Comparison of ENCODE assay signal across 25 cellular contexts in the genomic region with DNA sequence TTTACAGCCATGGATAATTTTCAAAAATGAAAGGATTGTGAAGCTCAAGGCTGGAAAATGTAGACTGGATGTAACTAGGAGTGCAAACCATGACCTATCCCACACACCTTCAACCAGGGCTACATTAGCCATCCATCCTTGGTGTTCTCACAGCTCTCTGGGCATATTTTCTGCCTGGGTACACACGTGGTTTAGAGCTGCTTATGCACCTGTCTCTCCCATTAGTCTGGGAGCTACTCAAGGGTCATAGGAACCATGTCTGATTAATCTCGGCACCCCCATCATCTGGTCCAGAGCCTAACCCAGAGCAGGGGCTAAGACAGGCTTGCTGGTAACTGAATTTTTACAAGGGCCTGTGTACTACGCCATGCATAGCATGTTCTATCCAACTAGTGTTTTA. TPM values are rescaled to one million over a fixed set of nuclear protein-coding genes. Genes with fewer than 3 reads are reported as not detected.
A peak's percentile ranks its signal among the peaks of the same experiment; 100 is the strongest.
DNase-seq lines count a peak whose midpoint lies in the region; ATAC-seq, FAIRE-seq and TF ChIP-seq lines count a peak whose summit lies in the region.
"Had no signal": no experiment of that assay in that cellular context is flagged by ENCODE, and none has a peak within 500 bp of the region (broad histone marks: within the 10 kb centered on the region; RNA-seq: fewer than 3 reads in every experiment).

No MANE protein-coding gene starts in this region.

- ATAC-seq in stimulated activated effector memory CD8-positive, alpha-beta T cell treated with anti-CD3 and anti-CD28 coated beads, Interleukin-12 subunit alpha, Interleukin-12 subunit beta, amount 100 ng/mL, for 72 hours, result no peak
- no peak for ATAC-seq in GM21529 (IDR thresholded peaks at IDR 0.05; ENCODE audit: unreplicated experiment)
- ATAC-seq in HG03571 (IDR thresholded peaks at IDR 0.05; ENCODE audit: unreplicated experiment), result no peak
- ATAC-seq: WTC11 had no signal

- H3K4me3 Mint-ChIP-seq in HFFc6 (no peak overlapping the region; the same call in 1 of the 2 replicates), astrocyte (ENCODE audit: unreplicated experiment) (peak overlapping the region; percentile 27)
- no peak overlapping the region for H3K4me3 Mint-ChIP-seq in stimulated activated effector memory CD8-positive, alpha-beta T cell treated with anti-CD3 and anti-CD28 coated beads, Interleukin-12 subunit alpha, Interleukin-12 subunit beta, amount 100 ng/mL, for 72 hours
- H3K4me3 Mint-ChIP-seq: activated CD4-positive, alpha-beta memory T cell treated with anti-CD3 and anti-CD28 coated beads, Interleukin-2, amount 10 ng/mL, durations not matched to agents 7 days and 5 days; activated naive CD4-positive, alpha-beta T cell treated with anti-CD3 and anti-CD28 coated beads, Interleukin-2, amount 50 U/mL, for 24 hours; B cell; WTC11 had no signal

- peaks cover 16% of the 10 kb centered on the region for H3K36me3 Mint-ChIP-seq in HFFc6 (ENCODE audit: low read depth)
- peaks cover 5% of the 10 kb centered on the region for H3K36me3 Mint-ChIP-seq in astrocyte (ENCODE audit: low read depth, unreplicated experiment)
- peaks cover 16% of the 10 kb centered on the region for H3K36me3 Mint-ChIP-seq in stimulated activated effector memory CD8-positive, alpha-beta T cell treated with anti-CD3 and anti-CD28 coated beads, Interleukin-12 subunit alpha, Interleukin-12 subunit beta, amount 100 ng/mL, for 72 hours

- FAIRE-seq in astrocyte (lab: Jason Lieb, UNC), result no peak

- peak overlapping the region; percentile 97 for H3K27ac ChIP-seq in astrocyte (ENCODE audit: low read depth, low read length)
- H3K27ac ChIP-seq: ascending aorta, neutrophil, thoracic aorta had no signal

- peak overlapping the region; percentile 80 for H3K9ac ChIP-seq in astrocyte (ENCODE audit: low read length)

- peaks cover 78% of the 10 kb centered on the region for H3K4me1 Mint-ChIP-seq in HFFc6 (ENCODE audit: low read depth)
- H3K4me1 Mint-ChIP-seq in astrocyte (ENCODE audit: low read depth, unreplicated experiment), result peaks cover 68% of the 10 kb centered on the region
- peaks cover 42% of the 10 kb centered on the region for H3K4me1 Mint-ChIP-seq in stimulated activated effector memory CD8-positive, alpha-beta T cell treated with anti-CD3 and anti-CD28 coated beads, Interleukin-12 subunit alpha, Interleukin-12 subunit beta, amount 100 ng/mL, for 72 hours
- H3K4me1 Mint-ChIP-seq: B cell had no signal

- peaks cover 5% of the 10 kb centered on the region for H3K79me2 ChIP-seq in astrocyte (ENCODE audit: insufficient read depth, low read length)

- no peaks in the 10 kb centered on the region; the same call in none of the 2 replicates for H3K27me3 Mint-ChIP-seq in HFFc6 (ENCODE audit: insufficient read depth)
- H3K27me3 Mint-ChIP-seq in astrocyte (ENCODE audit: low read depth, unreplicated experiment), result no peaks in the 10 kb centered on the region
- H3K27me3 Mint-ChIP-seq: activated CD4-positive, alpha-beta memory T cell treated with anti-CD3 and anti-CD28 coated beads, Interleukin-2, amount 10 ng/mL, durations not matched to agents 7 days and 5 days; activated naive CD4-positive, alpha-beta T cell treated with anti-CD3 and anti-CD28 coated beads, Interleukin-2, amount 50 U/mL, for 24 hours; B cell had no signal

- H3K27me3 ChIP-seq in astrocyte (ENCODE audit: insufficient read depth, low read length), result no peaks in the 10 kb centered on the region
- H3K27me3 ChIP-seq: ascending aorta, neutrophil, SJSA1 had no signal

- no peak overlapping the region for H3K4me3 ChIP-seq in astrocyte (ENCODE audit: insufficient read depth, low read depth, low read length)
- H3K4me3 ChIP-seq: ascending aorta, SJSA1, thoracic aorta had no signal

- no peak overlapping the region for H2AFZ ChIP-seq in astrocyte (ENCODE audit: low read depth, low read length)

- H3K9me3 Mint-ChIP-seq in HFFc6 (no peaks in the 10 kb centered on the region), astrocyte (ENCODE audit: unreplicated experiment) (no peaks in the 10 kb centered on the region)
- no peaks in the 10 kb centered on the region for H3K9me3 Mint-ChIP-seq in stimulated activated effector memory CD8-positive, alpha-beta T cell treated with anti-CD3 and anti-CD28 coated beads, Interleukin-12 subunit alpha, Interleukin-12 subunit beta, amount 100 ng/mL, for 72 hours
- H3K9me3 Mint-ChIP-seq: activated CD4-positive, alpha-beta memory T cell treated with anti-CD3 and anti-CD28 coated beads, Interleukin-2, amount 10 ng/mL, durations not matched to agents 7 days and 5 days; activated naive CD4-positive, alpha-beta T cell treated with anti-CD3 and anti-CD28 coated beads, Interleukin-2, amount 50 U/mL, for 24 hours; WTC11 had no signal

- H3K27ac Mint-ChIP-seq in HFFc6 (peak overlapping the region; percentile 89), astrocyte (ENCODE audit: unreplicated experiment) (peak overlapping the region; percentile 96)
- H3K27ac Mint-ChIP-seq in stimulated activated effector memory CD8-positive, alpha-beta T cell treated with anti-CD3 and anti-CD28 coated beads, Interleukin-12 subunit alpha, Interleukin-12 subunit beta, amount 100 ng/mL, for 72 hours, result peak overlapping the region; percentile 83
- H3K27ac Mint-ChIP-seq: activated CD4-positive, alpha-beta memory T cell treated with anti-CD3 and anti-CD28 coated beads, Interleukin-2, amount 10 ng/mL, durations not matched to agents 7 days and 5 days; activated naive CD4-positive, alpha-beta T cell treated with anti-CD3 and anti-CD28 coated beads, Interleukin-2, amount 50 U/mL, for 24 hours; B cell had no signal

- no peaks in the 10 kb centered on the region for H3K9me3 ChIP-seq in astrocyte (ENCODE audit: insufficient read depth, low read depth, low read length)
- H3K9me3 ChIP-seq: ascending aorta, neutrophil, SJSA1, thoracic aorta had no signal

- peak overlapping the region; percentile 75 for H3K4me2 ChIP-seq in astrocyte (ENCODE audit: low read length)

- DNase-seq in HFFc6, result no peak
- DNase-seq in astrocyte (ENCODE audit: low read depth), result no peak
- DNase-seq in kidney glomerular epithelial cell (lab: John Stamatoyannopoulos, UW), result peak; percentile 31
- no peak for DNase-seq in stimulated activated effector memory CD8-positive, alpha-beta T cell treated with anti-CD3 and anti-CD28 coated beads, Interleukin-12 subunit alpha, Interleukin-12 subunit beta, amount 100 ng/mL, for 72 hours (ENCODE audit: low spot score in 2 of 2)
- no peak for DNase-seq in T-helper 1 cell
- DNase-seq: activated CD4-positive, alpha-beta memory T cell treated with anti-CD3 and anti-CD28 coated beads, Interleukin-2, amount 10 ng/mL, durations not matched to agents 7 days and 5 days; activated T-cell treated with anti-CD3 and anti-CD28 coated beads, Interleukin-2, amount 50 U/mL, for 1 hour; COR-L47; midbrain; NCI-H1092; NCI-H2029 treated with DMSO at 0.1 percent for 48 hours; NCI-H524 treated with DMSO at 0.1 percent for 48 hours; stimulated activated CD4-positive, alpha-beta T cell treated with anti-CD3 and anti-CD28 coated beads, Interleukin-15, amount 100 ng/mL, for 24 hours had no signal

- peaks cover 75% of the 10 kb centered on the region for H3K4me1 ChIP-seq in astrocyte (ENCODE audit: insufficient read depth, low read length)
- H3K4me1 ChIP-seq: ascending aorta had no signal

- H3K36me3 ChIP-seq in astrocyte (ENCODE audit: insufficient read depth, low read length), result no peaks in the 10 kb centered on the region
- H3K36me3 ChIP-seq: neutrophil, SJSA1, thoracic aorta had no signal

- H4K20me1 ChIP-seq in astrocyte (ENCODE audit: insufficient read depth, low read length), result no peaks in the 10 kb centered on the region

- TF ChIP-seq CTCF in HFFc6 (IDR thresholded peaks at IDR 0.05), result no peak
- TF ChIP-seq CTCF in astrocyte (IDR thresholded peaks at IDR 0.05; ENCODE audit: insufficient read depth, low read depth, low read length), result no peak

RNA-seq across cellular contexts. Expression of a gene that starts 25.2 kb away (rescaled TPM):
- not detected for total RNA-seq in HFFc6 (2021; fragmentation: NEBNext Ultra II Directional; extraction: Animal tissue kit (Norgen Biotek cat#: 25700))
- total RNA-seq in astrocyte, result not detected in 2 replicates
- total RNA-seq: activated CD4-positive, alpha-beta memory T cell treated with anti-CD3 and anti-CD28 coated beads, Interleukin-2, amount 10 ng/mL, durations not matched to agents 7 days and 5 days; ascending aorta; B cell; kidney epithelial cell; OCI-LY7; SJSA1; T-helper 2 cell treated with Interferon-gamma antibody and Interleukin-4, amounts not matched to agents 100 ng/mL and 5 ng/mL, for 36 hours; thoracic aorta; WTC11 had no signal

RNA-seq across cellular contexts. Expression of a gene that starts 32.8 kb away (rescaled TPM):
- 100 to 1,000 TPM; 176 to 194 (median 185) TPM for total RNA-seq in HFFc6 (2021; fragmentation: NEBNext Ultra II Directional; extraction: Animal tissue kit (Norgen Biotek cat#: 25700))
- total RNA-seq in astrocyte, result 232 and 271 TPM in 2 replicates

RNA-seq across cellular contexts. Expression of a gene that starts 39.5 kb away (rescaled TPM):
- total RNA-seq in HFFc6 (2021; fragmentation: NEBNext Ultra II Directional; extraction: Animal tissue kit (Norgen Biotek cat#: 25700)), result 100 to 1,000 TPM in 4 of 6 experiments, 10 to 100 TPM in 2; 91.7 to 117 (median 105) TPM
- 79.8 and 86.5 TPM in 2 replicates for total RNA-seq in astrocyte
